ENCODE assay signal across 34 cellular contexts in genomic region chr7:39105720-39106119, GRCh38.
"Had no signal": no experiment of that assay in that cellular context is flagged by ENCODE, and none has a peak within 500 bp of the region (broad histone marks: within the 10 kb centered on the region; RNA-seq: fewer than 3 reads in every experiment).

No MANE protein-coding gene starts in this region.

- H3K9me3 ChIP-seq: MG63 had no signal

- H3K36me3 ChIP-seq: MG63 had no signal

- DNase-seq: Karpas-422, Kasumi-1, KG1, MG63, MM.1S, MV-4-11, NCI-H1048, NCI-H1092, NCI-H1092 treated with DMSO at 0.1 percent for 48 hours, NCI-H1105, NCI-H1105 treated with DMSO at 0.1 percent for 48 hours, NCI-H1417, NCI-H1417 treated with DMSO at 0.1 percent for 48 hours, NCI-H1436, NCI-H1436 treated with DMSO at 0.1 percent for 48 hours, NCI-H146, NCI-H1694, NCI-H1694 treated with DMSO at 0.1 percent for 48 hours, NCI-H187, NCI-H187 treated with DMSO at 0.1 percent for 48 hours, NCI-H1930, NCI-H2029, NCI-H2029 treated with DMSO at 0.1 percent for 48 hours, NCI-H2081, NCI-H2081 treated with DMSO at 0.1 percent for 48 hours, NCI-H2107, NCI-H2171, NCI-H2171 treated with DMSO at 0.1 percent for 48 hours, NCI-H2227 treated with DMSO at 0.1 percent for 48 hours, NCI-H226, NCI-H345, NCI-H446, NCI-H446 treated with DMSO at 0.1 percent for 48 hours had no signal

- H3K27ac ChIP-seq: KMS-11 had no signal

- H3K4me3 ChIP-seq: MG63 had no signal

- H3K4me2 ChIP-seq: KMS-11 had no signal
